Comparison of ENCODE assay signal across 2 cellular contexts in genomic region chr11:123443851-123444623, GRCh38.
TF ChIP-seq lines count a peak whose summit lies in the region.

No MANE protein-coding gene starts in this region.

TF ChIP-seq in GM23338, 12 proteins besides CTCF, POLR2A, EP300 and RAD21:
- no peak for TF ChIP-seq ETS1 (IDR thresholded peaks at IDR 0.05)
- TF ChIP-seq EZH2phosphoT487 (IDR thresholded peaks at IDR 0.05; ENCODE audit: unreplicated experiment): no peak
- TF ChIP-seq POLR2AphosphoS5 (IDR thresholded peaks at IDR 0.05; ENCODE audit: low read depth): no peak
- TF ChIP-seq NANOG (IDR thresholded peaks at IDR 0.05; ENCODE audit: borderline replicate concordance): no peak
- TF ChIP-seq STAT1 (IDR thresholded peaks at IDR 0.05; ENCODE audit: unreplicated experiment): no peak
- no peak for TF ChIP-seq JUNB (IDR thresholded peaks at IDR 0.05; ENCODE audit: unreplicated experiment)
- TF ChIP-seq EZH2 (IDR thresholded peaks at IDR 0.05; ENCODE audit: low read depth, unreplicated experiment): no peak
- TF ChIP-seq ZNF331 (CRISPR knock-in tag; IDR thresholded peaks at IDR 0.05; ENCODE audit: low read depth): no peak
- no peak for TF ChIP-seq CREB1 (CRISPR knock-in tag; IDR thresholded peaks at IDR 0.05; ENCODE audit: low read depth)
- no peak for TF ChIP-seq ZNF114 (CRISPR knock-in tag; IDR thresholded peaks at IDR 0.05)
- no peak for TF ChIP-seq REST (IDR thresholded peaks at IDR 0.05; ENCODE audit: unreplicated experiment)
- TF ChIP-seq ZNF462 (CRISPR knock-in tag; IDR thresholded peaks at IDR 0.05): no peak

TF ChIP-seq in HepG2, 621 proteins besides CTCF, POLR2A, EP300 and RAD21:
- TF ChIP-seq TBX3 (IDR thresholded peaks at IDR 0.05; ENCODE audit: borderline replicate concordance): no peak
